ENCODE assay signal across 22 cellular contexts in the genomic region with DNA sequence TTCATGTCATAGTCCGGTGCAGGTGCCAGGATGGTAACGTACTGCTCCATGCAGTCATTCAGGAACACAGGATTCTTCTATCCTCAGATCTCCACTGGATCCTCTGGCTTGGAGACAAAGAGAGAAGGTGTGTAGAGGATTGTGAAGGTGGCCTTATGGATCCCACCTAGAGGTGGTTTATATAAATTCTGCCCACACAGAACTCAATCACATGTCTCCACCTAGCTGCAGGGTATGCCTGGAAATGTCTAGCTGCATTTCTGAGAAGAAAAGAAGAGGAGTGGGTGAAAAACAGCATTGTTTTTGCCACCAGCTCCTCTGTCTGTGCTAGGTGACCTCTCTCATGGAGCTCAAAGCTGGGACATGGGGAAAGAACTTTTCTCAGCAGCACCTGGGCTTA.
A peak's percentile ranks its signal among the peaks of the same experiment; 100 is the strongest.
DNase-seq lines count a peak whose midpoint lies in the region; ATAC-seq, FAIRE-seq and TF ChIP-seq lines count a peak whose summit lies in the region.
"Had no signal": no experiment of that assay in that cellular context is flagged by ENCODE, and none has a peak within 500 bp of the region (broad histone marks: within the 10 kb centered on the region; RNA-seq: fewer than 3 reads in every experiment).

No MANE protein-coding gene starts in this region.

- H3K36me3 Mint-ChIP-seq in natural killer cell treated with Interleukin-12 subunit alpha and Interleukin-12 subunit beta and Interleukin-15 and Interleukin-18, amount 100 ng/mL, for 72 hours = no peaks in the 10 kb centered on the region

- no peaks in the 10 kb centered on the region for H3K27me3 ChIP-seq in brain microvascular endothelial cell (replicated peaks)
- H3K27me3 ChIP-seq in stomach = no peaks in the 10 kb centered on the region
- H3K27me3 ChIP-seq: Peyer's patch had no signal

- ATAC-seq in A549 = peak; percentile 24 to 55; a peak in 3 of 6 replicates
- ATAC-seq in natural killer cell treated with Interleukin-12 subunit alpha and Interleukin-12 subunit beta and Interleukin-15 and Interleukin-18, amount 100 ng/mL, for 72 hours = no peak

- H3K27ac Mint-ChIP-seq in natural killer cell treated with Interleukin-12 subunit alpha and Interleukin-12 subunit beta and Interleukin-15 and Interleukin-18, amount 100 ng/mL, for 72 hours = no peak overlapping the region
- H3K27ac Mint-ChIP-seq: IgD-negative memory B cell had no signal

- TF ChIP-seq CTCF in A549 (IDR thresholded peaks at IDR 0.05) = no peak
- TF ChIP-seq CTCF in GM13977 (IDR thresholded peaks at IDR 0.05; ENCODE audit: extremely low read depth, insufficient read depth, missing control alignments) = peak; percentile 8
- peak; percentile 19 for TF ChIP-seq CTCF in brain microvascular endothelial cell (IDR thresholded peaks at IDR 0.05; ENCODE audit: low read depth, low read length, missing control alignments)
- no peak for TF ChIP-seq CTCF in stomach (IDR thresholded peaks at IDR 0.05)

- H3K36me3 ChIP-seq in brain microvascular endothelial cell (replicated peaks) = no peaks in the 10 kb centered on the region
- H3K36me3 ChIP-seq in stomach = no peaks in the 10 kb centered on the region
- H3K36me3 ChIP-seq: Peyer's patch had no signal

- no peak overlapping the region for H3K4me3 ChIP-seq in A549
- H3K4me3 ChIP-seq in brain microvascular endothelial cell (ENCODE audit: low read depth, low read length) = no peak overlapping the region
- H3K4me3 ChIP-seq in stomach = no peak overlapping the region
- H3K4me3 ChIP-seq: Peyer's patch had no signal

- no peaks in the 10 kb centered on the region for H3K9me3 ChIP-seq in A549
- H3K9me3 ChIP-seq in stomach = peaks cover 0 to 2% (median 0%) of the 10 kb centered on the region in 4 donors
- H3K9me3 ChIP-seq: Caco-2, Peyer's patch had no signal

- intact Hi-C loops in stomach (cut with DNase I; ENCODE audit: low total_unique reads) = no loop called here
- intact Hi-C loops in posterior vena cava (cut with DNase I) = loop anchor here in 1 of 2 donors (5.0 kb wide), 1 partner anchor 1520 kb away; no protein-coding TSS in a partner anchor

- CTCF ChIA-PET in A549 (lab: Yijun Ruan, JAX) = interaction anchor here (0.6 kb wide), 1 partner anchor 86 kb away, joined by 4 read pairs; no protein-coding TSS in a partner anchor

- in situ Hi-C loops in GM13977 (cut with MboI; ENCODE audit: low pct_unique_long_range_greater_than_20kb, low sequenced_read_pairs, unreplicated experiment) = no loop called here
- in situ Hi-C loops in brain microvascular endothelial cell (cut with HindIII; ENCODE audit: low pct_ligation_motif_present, low sequenced_read_pairs) = no loop called here

- TF ChIP-seq POLR2A in A549 (IDR thresholded peaks at IDR 0.05; ENCODE audit: low read length) (no peak), stomach (IDR thresholded peaks at IDR 0.05) (no peak)

- H3K4me1 ChIP-seq in A549 = no peaks in the 10 kb centered on the region
- no peaks in the 10 kb centered on the region for H3K4me1 ChIP-seq in stomach
- H3K4me1 ChIP-seq: Caco-2, Peyer's patch had no signal

- H3K27me3 Mint-ChIP-seq in natural killer cell treated with Interleukin-12 subunit alpha and Interleukin-12 subunit beta and Interleukin-15 and Interleukin-18, amount 100 ng/mL, for 72 hours = peaks cover 5 to 7% of the 10 kb centered on the region in 2 donors
- H3K27me3 Mint-ChIP-seq: IgD-negative memory B cell had no signal

- DNase-seq in A549 (ENCODE audit: low read depth in 1 of 2, low spot score in 1 of 2) (no peak), GM13977 (ENCODE audit: low spot score) (no peak), NAMALWA (ENCODE audit: low spot score) (peak; percentile 4), brain microvascular endothelial cell (no peak), stomach (no peak), posterior vena cava (ENCODE audit: low spot score) (no peak), NCI-H82 (lab: John Stamatoyannopoulos, UW) (no peak)
- DNase-seq in natural killer cell treated with Interleukin-12 subunit alpha and Interleukin-12 subunit beta and Interleukin-15 and Interleukin-18, amount 100 ng/mL, for 72 hours (ENCODE audit: low spot score) = no peak
- DNase-seq: 8988T, DMS53, H7, NCI-H1048, NCI-H146, NCI-H2107, NCI-H345, NCI-H526 treated with DMSO at 0.1 percent for 48 hours, Peyer's patch, SHP77 treated with DMSO at 0.1 percent for 48 hours, T-helper 2 cell had no signal

- H3K4me3 Mint-ChIP-seq in natural killer cell treated with Interleukin-12 subunit alpha and Interleukin-12 subunit beta and Interleukin-15 and Interleukin-18, amount 100 ng/mL, for 72 hours = no peak overlapping the region
- H3K4me3 Mint-ChIP-seq: IgD-negative memory B cell had no signal

- peak in 1 of 2 experiments; percentile 34; a peak in 2 of 5 replicates for TF ChIP-seq RAD21 in A549 (conservative IDR thresholded peaks at IDR 0.05 in 1 of 2, IDR thresholded peaks at IDR 0.05 in 1 of 2)

- 64% methylated on average over 2 of the region's 2 CpGs for WGBS in A549 (ENCODE audit: missing lambda C conversion rate)
- WGBS in stomach, 5 donors = 44 to 74% (median 66%) methylated on average over 2 of the region's 2 CpGs

- no peak for FAIRE-seq in A549 (lab: Jason Lieb, UNC)

- no peak overlapping the region for H3K27ac ChIP-seq in A549
- H3K27ac ChIP-seq in brain microvascular endothelial cell = no peak overlapping the region
- H3K27ac ChIP-seq in stomach = no peak overlapping the region
- H3K27ac ChIP-seq: C4-2B, Peyer's patch had no signal

- no peaks in the 10 kb centered on the region for H3K9me3 Mint-ChIP-seq in natural killer cell treated with Interleukin-12 subunit alpha and Interleukin-12 subunit beta and Interleukin-15 and Interleukin-18, amount 100 ng/mL, for 72 hours

- no peak for TF ChIP-seq EP300 in A549 (IDR thresholded peaks at IDR 0.05)
- TF ChIP-seq EP300 in stomach (IDR thresholded peaks at IDR 0.05) = no peak

- no peak overlapping the region for H3K4me2 ChIP-seq in A549

- H3K4me1 Mint-ChIP-seq in natural killer cell treated with Interleukin-12 subunit alpha and Interleukin-12 subunit beta and Interleukin-15 and Interleukin-18, amount 100 ng/mL, for 72 hours (ENCODE audit: low read depth in 2 of 2) = no peaks in the 10 kb centered on the region

- POLR2A ChIA-PET in A549 (lab: Yijun Ruan, JAX) = no interaction called here

TF ChIP-seq in A549, 52 proteins besides CTCF, POLR2A, EP300 and RAD21:
- TF ChIP-seq ZC3H11A (IDR thresholded peaks at IDR 0.05) = no peak
- TF ChIP-seq MYC (IDR thresholded peaks at IDR 0.05; ENCODE audit: borderline replicate concordance, low read length) = no peak
- TF ChIP-seq FOXS1 (CRISPR knock-in tag; IDR thresholded peaks at IDR 0.05) = no peak
- TF ChIP-seq ZFP36 (IDR thresholded peaks at IDR 0.05; ENCODE audit: borderline replicate concordance, partially characterized antibody) = no peak
- no peak for TF ChIP-seq ESRRA (IDR thresholded peaks at IDR 0.05; ENCODE audit: borderline replicate concordance, low read length)
- TF ChIP-seq FOSB (CRISPR knock-in tag; IDR thresholded peaks at IDR 0.05) = no peak
- no peak for TF ChIP-seq CHD4 (IDR thresholded peaks at IDR 0.05; ENCODE audit: borderline replicate concordance)
- TF ChIP-seq RNF2 (IDR thresholded peaks at IDR 0.05; ENCODE audit: borderline replicate concordance, low read depth) = no peak
- no peak for TF ChIP-seq MAFK (IDR thresholded peaks at IDR 0.05; ENCODE audit: partially characterized antibody)
- TF ChIP-seq, protein P1, sequence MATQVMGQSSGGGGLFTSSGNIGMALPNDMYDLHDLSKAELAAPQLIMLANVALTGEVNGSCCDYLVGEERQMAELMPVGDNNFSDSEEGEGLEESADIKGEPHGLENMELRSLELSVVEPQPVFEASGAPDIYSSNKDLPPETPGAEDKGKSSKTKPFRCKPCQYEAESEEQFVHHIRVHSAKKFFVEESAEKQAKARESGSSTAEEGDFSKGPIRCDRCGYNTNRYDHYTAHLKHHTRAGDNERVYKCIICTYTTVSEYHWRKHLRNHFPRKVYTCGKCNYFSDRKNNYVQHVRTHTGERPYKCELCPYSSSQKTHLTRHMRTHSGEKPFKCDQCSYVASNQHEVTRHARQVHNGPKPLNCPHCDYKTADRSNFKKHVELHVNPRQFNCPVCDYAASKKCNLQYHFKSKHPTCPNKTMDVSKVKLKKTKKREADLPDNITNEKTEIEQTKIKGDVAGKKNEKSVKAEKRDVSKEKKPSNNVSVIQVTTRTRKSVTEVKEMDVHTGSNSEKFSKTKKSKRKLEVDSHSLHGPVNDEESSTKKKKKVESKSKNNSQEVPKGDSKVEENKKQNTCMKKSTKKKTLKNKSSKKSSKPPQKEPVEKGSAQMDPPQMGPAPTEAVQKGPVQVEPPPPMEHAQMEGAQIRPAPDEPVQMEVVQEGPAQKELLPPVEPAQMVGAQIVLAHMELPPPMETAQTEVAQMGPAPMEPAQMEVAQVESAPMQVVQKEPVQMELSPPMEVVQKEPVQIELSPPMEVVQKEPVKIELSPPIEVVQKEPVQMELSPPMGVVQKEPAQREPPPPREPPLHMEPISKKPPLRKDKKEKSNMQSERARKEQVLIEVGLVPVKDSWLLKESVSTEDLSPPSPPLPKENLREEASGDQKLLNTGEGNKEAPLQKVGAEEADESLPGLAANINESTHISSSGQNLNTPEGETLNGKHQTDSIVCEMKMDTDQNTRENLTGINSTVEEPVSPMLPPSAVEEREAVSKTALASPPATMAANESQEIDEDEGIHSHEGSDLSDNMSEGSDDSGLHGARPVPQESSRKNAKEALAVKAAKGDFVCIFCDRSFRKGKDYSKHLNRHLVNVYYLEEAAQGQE (IDR thresholded peaks at IDR 0.05) = no peak
- no peak for TF ChIP-seq NR3C1 (IDR thresholded peaks at IDR 0.05)
- TF ChIP-seq, protein P2, sequence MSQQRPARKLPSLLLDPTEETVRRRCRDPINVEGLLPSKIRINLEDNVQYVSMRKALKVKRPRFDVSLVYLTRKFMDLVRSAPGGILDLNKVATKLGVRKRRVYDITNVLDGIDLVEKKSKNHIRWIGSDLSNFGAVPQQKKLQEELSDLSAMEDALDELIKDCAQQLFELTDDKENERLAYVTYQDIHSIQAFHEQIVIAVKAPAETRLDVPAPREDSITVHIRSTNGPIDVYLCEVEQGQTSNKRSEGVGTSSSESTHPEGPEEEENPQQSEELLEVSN (IDR thresholded peaks at IDR 0.05; ENCODE audit: borderline replicate concordance, low read depth) = no peak
- no peak for TF ChIP-seq MAZ (IDR thresholded peaks at IDR 0.05; ENCODE audit: borderline replicate concordance, low read depth, low read length)
- TF ChIP-seq JUN (IDR thresholded peaks at IDR 0.05) = no peak
- TF ChIP-seq HDAC2 (IDR thresholded peaks at IDR 0.05) = no peak
- no peak for TF ChIP-seq CBX2 (IDR thresholded peaks at IDR 0.05; ENCODE audit: borderline replicate concordance, low read depth)
- TF ChIP-seq CHD2 (IDR thresholded peaks at IDR 0.05; ENCODE audit: low read length, partially characterized antibody) = no peak

Comparison
In these comparisons a context has a peak if more than half of its experiments do, and no peak if none do; other contexts are left out.
1. ATAC-seq: peak in A549 (2 of 2); none in natural killer cell treated with Interleukin-12 subunit alpha and Interleukin-12 subunit beta and Interleukin-15 and Interleukin-18, amount 100 ng/mL, for 72 hours (0 of 2).
2. CTCF ChIP-seq: peak in GM13977 (single experiment) and brain microvascular endothelial cell (single experiment); none in A549 (single experiment) and stomach (0 of 7).